In genomic region chr2:25598911-25599310, GRCh38 we compare ENCODE assay signal across 18 cellular contexts.
DNase-seq lines count a peak whose midpoint lies in the region; ATAC-seq and TF ChIP-seq lines count a peak whose summit lies in the region.
"Had no signal": no experiment of that assay in that cellular context is flagged by ENCODE, and none has a peak within 500 bp of the region (broad histone marks: within the 10 kb centered on the region; RNA-seq: fewer than 3 reads in every experiment).

No MANE protein-coding gene starts in this region.

- H3K4ac ChIP-seq in mesendoderm (ENCODE audit: low read depth, low read length) = no peak overlapping the region

- H3K79me2 ChIP-seq in mesendoderm (ENCODE audit: control insufficient read depth, insufficient read depth, low read length) = no peaks in the 10 kb centered on the region

- DNase-seq in dorsolateral prefrontal cortex (peak in 6 of 10 donors; percentile 59 to 78 (median 70)), mesendoderm (no peak), superior temporal gyrus (ENCODE audit: extremely low spot score) (peak; percentile 91), upper lobe of right lung (no peak), cerebellar nuclear complex (lab: John Stamatoyannopoulos, UW) (no peak), NCI-H1417 (lab: John Stamatoyannopoulos, UW) (no peak)
- DNase-seq: CD8-positive, alpha-beta T cell; DMS79; H7; MM.1S; NCI-H1092 treated with DMSO at 0.1 percent for 48 hours; NCI-H1694; NCI-H446; NCI-H69; NK-92 treated with Interleukin-12 subunit alpha and Interleukin-12 subunit beta, amount 100 ng/mL, for 24 hours; OCI-M1; SIG-M5 had no signal

- no peak overlapping the region for H2BK120ac ChIP-seq in mesendoderm (ENCODE audit: low read depth, low read length)

- H3K36me3 ChIP-seq in mesendoderm (ENCODE audit: control insufficient read depth, insufficient read depth, low read length) (no peaks in the 10 kb centered on the region), upper lobe of right lung (no peaks in the 10 kb centered on the region)

- H3K27me3 ChIP-seq in dorsolateral prefrontal cortex = no peaks in the 10 kb centered on the region
- no peaks in the 10 kb centered on the region for H3K27me3 ChIP-seq in mesendoderm (ENCODE audit: insufficient read depth, low read length, poor library complexity)
- no peaks in the 10 kb centered on the region for H3K27me3 ChIP-seq in upper lobe of right lung

- no peak overlapping the region for H3K9ac ChIP-seq in mesendoderm (ENCODE audit: low read length)

- no peak overlapping the region for H4K5ac ChIP-seq in mesendoderm (ENCODE audit: low read length)

- H3K4me2 ChIP-seq in mesendoderm (ENCODE audit: low read length) = no peak overlapping the region

- H3K27ac ChIP-seq in angular gyrus (ENCODE audit: low read depth, low read length) (peak overlapping the region; percentile 91), dorsolateral prefrontal cortex (peak overlapping the region in 58 of 59 donors; percentile 68 to 98 (median 93)), mesendoderm (ENCODE audit: low read depth, low read length) (no peak overlapping the region), upper lobe of right lung (no peak overlapping the region)

- no peak for ATAC-seq in upper lobe of right lung
- ATAC-seq: CD8-positive, alpha-beta T cell had no signal

- no peaks in the 10 kb centered on the region for H3K9me3 ChIP-seq in upper lobe of right lung

- H3K23ac ChIP-seq in mesendoderm (ENCODE audit: low read length) = peak overlapping the region; percentile 57

- no peak overlapping the region for H4K8ac ChIP-seq in mesendoderm (ENCODE audit: low read depth, low read length)

- H3K56ac ChIP-seq in mesendoderm (ENCODE audit: low read length) = no peak overlapping the region

- no peak overlapping the region for H2AK5ac ChIP-seq in mesendoderm (ENCODE audit: low read length)

- no peak overlapping the region for H3K18ac ChIP-seq in mesendoderm (ENCODE audit: low read length)

- 100% methylated on average over 1 of the region's 4 CpGs for WGBS in mesendoderm (ENCODE audit: extremely low coverage, insufficient coverage, low lambda C conversion rate)

- peak in 4 of 56 donors; percentile 10 to 15 (median 12) for TF ChIP-seq CTCF in dorsolateral prefrontal cortex (IDR thresholded peaks at IDR 0.05 in 54 of 56, conservative IDR thresholded peaks at IDR 0.05 in 2 of 56; ENCODE audit: low read depth in 1 of 56, partially characterized antibody in 56 of 56)
- TF ChIP-seq CTCF in upper lobe of right lung (IDR thresholded peaks at IDR 0.05) = no peak

- H3K79me1 ChIP-seq in mesendoderm (ENCODE audit: low read length) = no peaks in the 10 kb centered on the region

- no peak overlapping the region for H2BK5ac ChIP-seq in mesendoderm (ENCODE audit: low read length)

- no peaks in the 10 kb centered on the region for H3K4me1 ChIP-seq in mesendoderm (ENCODE audit: control insufficient read depth, low read depth, low read length)
- no peaks in the 10 kb centered on the region for H3K4me1 ChIP-seq in upper lobe of right lung

- H2BK15ac ChIP-seq in mesendoderm (replicated peaks; ENCODE audit: low read depth) = no peak overlapping the region

- intact Hi-C loops in dorsolateral prefrontal cortex (cut with DNase I) = no loop called here
- intact Hi-C loops in upper lobe of right lung (cut with DNase I) = no loop called here

- H3K4me3 ChIP-seq in dorsolateral prefrontal cortex = peak overlapping the region in 3 of 59 donors; percentile 3 to 34 (median 9)
- no peak overlapping the region for H3K4me3 ChIP-seq in mesendoderm (ENCODE audit: low read length)
- no peak overlapping the region for H3K4me3 ChIP-seq in upper lobe of right lung

Comparison
In these comparisons a context has a peak if more than half of its experiments do, and no peak if none do; other contexts are left out.
1. H3K27ac ChIP-seq: peak in angular gyrus (single experiment) and dorsolateral prefrontal cortex (58 of 59); none in mesendoderm (single experiment) and upper lobe of right lung (single experiment).
2. DNase-seq: peak in dorsolateral prefrontal cortex (6 of 10) and superior temporal gyrus (single experiment); none in mesendoderm (single experiment), upper lobe of right lung (single experiment), cerebellar nuclear complex (0 of 2) and NCI-H1417 (0 of 3).